8 cellular contexts compared by ENCODE assay signal in the genomic region with DNA sequence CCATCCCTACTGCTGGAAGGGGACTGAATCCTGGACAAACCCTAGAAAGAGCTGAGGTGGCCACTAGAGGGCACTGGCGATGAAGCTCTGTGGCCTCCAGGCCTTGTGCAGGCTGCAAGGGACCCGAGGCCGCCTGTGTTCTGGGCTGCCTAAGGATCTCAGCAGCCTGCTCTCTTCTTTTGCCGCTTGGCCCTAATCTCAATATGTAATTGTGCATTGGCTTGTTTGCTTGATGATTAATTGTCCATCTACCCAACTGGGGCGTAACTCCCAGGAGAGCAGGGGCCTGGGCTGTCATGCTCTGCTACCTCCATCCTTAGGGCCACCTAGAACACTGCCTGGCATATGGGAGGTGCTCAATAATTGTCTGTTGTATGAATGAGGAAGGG.
DNase-seq lines count a peak whose midpoint lies in the region; ATAC-seq and TF ChIP-seq lines count a peak whose summit lies in the region.

No MANE protein-coding gene starts in this region.

- intact Hi-C loops in body of pancreas (cut with DNase I) = loop anchor here (5.0 to 10.0 kb wide), 2 partner anchors 85 to 542 kb away; no protein-coding TSS in a partner anchor

- H3K4me1 ChIP-seq in body of pancreas = no peaks in the 10 kb centered on the region

- H3K9me3 ChIP-seq in body of pancreas = no peaks in the 10 kb centered on the region

- DNase-seq in NK-92 treated with Interleukin-12 subunit alpha and Interleukin-12 subunit beta, amount 100 ng/mL, for 24 hours (lab: John Stamatoyannopoulos, UW) = peak; percentile 42
- DNase-seq in NK-92 (lab: John Stamatoyannopoulos, UW; ENCODE audit: unreplicated experiment) (no peak), NCI-H2081 treated with DMSO at 0.1 percent for 48 hours (lab: John Stamatoyannopoulos, UW) (peak; percentile 59), UCSD-AML1 (lab: John Stamatoyannopoulos, UW; ENCODE audit: unreplicated experiment) (peak; percentile 72), body of pancreas (peak; percentile 80 to 84 (median 82)), iPS-NIHi7 (ENCODE audit: extremely low spot score) (peak; percentile 92)
- DNase-seq in stimulated activated CD4-positive, alpha-beta T cell treated with anti-CD3 and anti-CD28 coated beads, Interleukin-15, amount 100 ng/mL, for 24 hours = peak; percentile 86

- WGBS in body of pancreas, 2 donors = 25 to 29% methylated on average over 5 of the region's 5 CpGs

- no peaks in the 10 kb centered on the region for H3K27me3 ChIP-seq in body of pancreas

- no peak for TF ChIP-seq POLR2A in body of pancreas (IDR thresholded peaks at IDR 0.05)

- H3K4me3 ChIP-seq in body of pancreas = no peak overlapping the region

- H3K36me3 ChIP-seq in body of pancreas (replicated peaks in 1 of 2; ENCODE audit: insufficient read depth in 1 of 2, low read depth in 2 of 2) = no peaks in the 10 kb centered on the region

- no peak overlapping the region for H3K27ac ChIP-seq in body of pancreas

- ATAC-seq in HG02981 (IDR thresholded peaks at IDR 0.05; ENCODE audit: unreplicated experiment) (peak; percentile 79), body of pancreas (peak; percentile 91)

- peak; percentile 61 to 83 (median 75) for TF ChIP-seq CTCF in body of pancreas (IDR thresholded peaks at IDR 0.05)
